20 cellular contexts compared by ENCODE assay signal in the genomic region with DNA sequence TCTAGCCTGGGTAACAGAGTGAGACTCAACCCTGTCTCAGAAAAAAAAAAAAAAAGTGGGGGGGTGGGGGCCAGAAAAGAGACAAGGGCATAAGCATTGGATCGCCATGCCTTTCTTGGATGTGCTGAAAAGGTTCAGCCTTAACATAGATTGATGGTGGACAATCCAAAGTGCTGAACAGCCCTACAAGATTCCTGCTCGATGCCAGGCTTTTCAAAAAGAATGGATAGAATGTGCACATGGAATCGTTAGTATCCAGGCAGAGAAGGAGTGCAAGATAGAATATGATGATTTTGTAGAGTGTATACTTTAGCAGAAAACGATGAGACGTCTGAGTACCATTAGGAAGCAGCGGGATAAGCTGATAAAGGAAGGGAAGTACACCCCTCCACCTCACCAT.
"Had no signal": no experiment of that assay in that cellular context is flagged by ENCODE, and none has a peak within 500 bp of the region (broad histone marks: within the 10 kb centered on the region; RNA-seq: fewer than 3 reads in every experiment).

No MANE protein-coding gene starts in this region.

- DNase-seq: activated CD4-positive, alpha-beta memory T cell treated with anti-CD3 and anti-CD28 coated beads, Interleukin-2, amount 10 ng/mL, durations not matched to agents 7 days and 5 days; activated CD4-positive, alpha-beta T cell treated with anti-CD3 and anti-CD28 coated beads for 36 hours; activated CD8-positive, alpha-beta memory T cell treated with anti-CD3 and anti-CD28 coated beads, Interleukin-2, amount 10 ng/mL, durations not matched to agents 7 days and 5 days; activated naive CD4-positive, alpha-beta T cell treated with Interleukin-2 at 50 U/mL for 16 hours; activated naive CD8-positive, alpha-beta T cell treated with anti-CD3 and anti-CD28 coated beads, Interleukin-2, amount 50 U/mL, for 24 hours; aorta; brain microvascular endothelial cell; central memory CD4-positive, alpha-beta T cell; dorsolateral prefrontal cortex; hippocampal formation; left cardiac atrium; natural killer cell; pancreas; stimulated activated CD4-positive, alpha-beta T cell treated with anti-CD3 and anti-CD28 coated beads, Interleukin-4, amount 100 ng/mL, for 4 hours; testis; upper lobe of right lung had no signal

- H3K9me3 ChIP-seq: pancreas, right lobe of liver, testis, upper lobe of right lung had no signal

- H3K4me1 ChIP-seq: pancreas, upper lobe of right lung had no signal

- H3K27me3 Mint-ChIP-seq: activated CD4-positive, alpha-beta T cell treated with anti-CD3 and anti-CD28 coated beads for 36 hours; activated CD8-positive, alpha-beta memory T cell treated with anti-CD3 and anti-CD28 coated beads, Interleukin-2, amount 10 ng/mL, durations not matched to agents 7 days and 5 days; activated naive CD8-positive, alpha-beta T cell treated with anti-CD3 and anti-CD28 coated beads, Interleukin-2, amount 50 U/mL, for 24 hours; stimulated activated memory B cell treated with anti-CD40 and anti-IgM and Interleukin-4, amounts not matched to agents 10 μg/mL and 1 μg/mL and 100 μg/mL, for 72 hours had no signal

- H3K4me1 Mint-ChIP-seq: activated CD4-positive, alpha-beta T cell treated with anti-CD3 and anti-CD28 coated beads for 36 hours; activated naive CD8-positive, alpha-beta T cell treated with anti-CD3 and anti-CD28 coated beads, Interleukin-2, amount 50 U/mL, for 24 hours had no signal

- H3K27me3 ChIP-seq: brain microvascular endothelial cell, dorsolateral prefrontal cortex, pancreas, right lobe of liver, testis, upper lobe of right lung had no signal

- H3K27ac ChIP-seq: brain microvascular endothelial cell, dorsolateral prefrontal cortex, testis, upper lobe of right lung had no signal

- H3K4me3 Mint-ChIP-seq: activated CD4-positive, alpha-beta memory T cell treated with anti-CD3 and anti-CD28 coated beads, Interleukin-2, amount 10 ng/mL, durations not matched to agents 7 days and 5 days; activated CD4-positive, alpha-beta T cell treated with anti-CD3 and anti-CD28 coated beads for 36 hours; activated CD8-positive, alpha-beta memory T cell treated with anti-CD3 and anti-CD28 coated beads, Interleukin-2, amount 10 ng/mL, durations not matched to agents 7 days and 5 days; activated naive CD8-positive, alpha-beta T cell treated with anti-CD3 and anti-CD28 coated beads, Interleukin-2, amount 50 U/mL, for 24 hours; natural killer cell; stimulated activated memory B cell treated with anti-CD40 and anti-IgM and Interleukin-4, amounts not matched to agents 10 μg/mL and 1 μg/mL and 100 μg/mL, for 72 hours; T-helper 2 cell treated with Interferon-gamma antibody and Interleukin-4, amounts not matched to agents 5 μg/mL and 100 μg/mL, for 36 hours; WTC11 had no signal

- ATAC-seq: activated CD4-positive, alpha-beta T cell treated with anti-CD3 and anti-CD28 coated beads for 36 hours; activated CD8-positive, alpha-beta memory T cell treated with anti-CD3 and anti-CD28 coated beads, Interleukin-2, amount 10 ng/mL, durations not matched to agents 7 days and 5 days; activated naive CD8-positive, alpha-beta T cell treated with anti-CD3 and anti-CD28 coated beads, Interleukin-2, amount 50 U/mL, for 24 hours; natural killer cell; stimulated activated memory B cell treated with anti-CD40 and anti-IgM and Interleukin-4, amounts not matched to agents 10 μg/mL and 1 μg/mL and 100 μg/mL, for 72 hours; upper lobe of right lung; WTC11 had no signal

- H3K27ac Mint-ChIP-seq: activated CD4-positive, alpha-beta memory T cell treated with anti-CD3 and anti-CD28 coated beads, Interleukin-2, amount 10 ng/mL, durations not matched to agents 7 days and 5 days; activated CD4-positive, alpha-beta T cell treated with anti-CD3 and anti-CD28 coated beads for 36 hours; activated CD8-positive, alpha-beta memory T cell treated with anti-CD3 and anti-CD28 coated beads, Interleukin-2, amount 10 ng/mL, durations not matched to agents 7 days and 5 days; activated naive CD8-positive, alpha-beta T cell treated with anti-CD3 and anti-CD28 coated beads, Interleukin-2, amount 50 U/mL, for 24 hours; natural killer cell; stimulated activated memory B cell treated with anti-CD40 and anti-IgM and Interleukin-4, amounts not matched to agents 10 μg/mL and 1 μg/mL and 100 μg/mL, for 72 hours; T-helper 2 cell treated with Interferon-gamma antibody and Interleukin-4, amounts not matched to agents 5 μg/mL and 100 μg/mL, for 36 hours; WTC11 had no signal

- H3K9me3 Mint-ChIP-seq: activated CD4-positive, alpha-beta memory T cell treated with anti-CD3 and anti-CD28 coated beads, Interleukin-2, amount 10 ng/mL, durations not matched to agents 7 days and 5 days; activated naive CD8-positive, alpha-beta T cell treated with anti-CD3 and anti-CD28 coated beads, Interleukin-2, amount 50 U/mL, for 24 hours; natural killer cell; stimulated activated memory B cell treated with anti-CD40 and anti-IgM and Interleukin-4, amounts not matched to agents 10 μg/mL and 1 μg/mL and 100 μg/mL, for 72 hours; T-helper 2 cell treated with Interferon-gamma antibody and Interleukin-4, amounts not matched to agents 5 μg/mL and 100 μg/mL, for 36 hours; WTC11 had no signal

- H3K36me3 Mint-ChIP-seq: activated CD8-positive, alpha-beta memory T cell treated with anti-CD3 and anti-CD28 coated beads, Interleukin-2, amount 10 ng/mL, durations not matched to agents 7 days and 5 days; natural killer cell; stimulated activated memory B cell treated with anti-CD40 and anti-IgM and Interleukin-4, amounts not matched to agents 10 μg/mL and 1 μg/mL and 100 μg/mL, for 72 hours; WTC11 had no signal

- H3K4me3 ChIP-seq: dorsolateral prefrontal cortex, pancreas, right lobe of liver, testis, upper lobe of right lung had no signal

- H3K36me3 ChIP-seq: brain microvascular endothelial cell, pancreas, right lobe of liver, upper lobe of right lung had no signal
